ENCODE assay signal across 8 cellular contexts in genomic region chr13:110137677-110138008, GRCh38.
DNase-seq lines count a peak whose midpoint lies in the region; ATAC-seq, FAIRE-seq and TF ChIP-seq lines count a peak whose summit lies in the region.

No MANE protein-coding gene starts in this region.

- H3K9me3 Mint-ChIP-seq in HFFc6: 0 out of 2 replicates have a peak, but pooled peaks cover under 1% of the 10 kb centered on the region

- intact Hi-C loops in pancreas (cut with DNase I): no loop called here

- TF ChIP-seq POLR2A in gastroesophageal sphincter (IDR thresholded peaks at IDR 0.05): no peak

- no peaks in the 10 kb centered on the region for H3K36me3 ChIP-seq in gastroesophageal sphincter
- H3K36me3 ChIP-seq in pancreas: no peaks in the 10 kb centered on the region

- peak overlapping the region; percentile 75 for H3K27ac Mint-ChIP-seq in HFFc6

- no peaks in the 10 kb centered on the region for H3K9me3 ChIP-seq in gastroesophageal sphincter
- H3K9me3 ChIP-seq in pancreas: no peaks in the 10 kb centered on the region

- TF ChIP-seq CTCF in HFFc6 (IDR thresholded peaks at IDR 0.05) (no peak; the same call in 1 of the 2 replicates), gastroesophageal sphincter (IDR thresholded peaks at IDR 0.05) (peak in 3 of 4 experiments; percentile 30 to 58 (median 34)), pancreas (IDR thresholded peaks at IDR 0.05) (peak in 1 of 4 donors; percentile 17)

- peak; percentile 3 to 9 for DNase-seq in stimulated activated CD8-positive, alpha-beta memory T cell treated with anti-CD3 and anti-CD28 coated beads, Interleukin-7, amount 100 ng/mL, for 4 hours (ENCODE audit: low read depth in 2 of 2)
- no peak for DNase-seq in stimulated activated CD8-positive, alpha-beta memory T cell treated with anti-CD3 and anti-CD28 coated beads, Interleukin-4, amount 100 ng/mL, for 48 hours
- DNase-seq in HFFc6: no peak
- peak; percentile 61 for DNase-seq in NCI-H1092 (lab: John Stamatoyannopoulos, UW)
- DNase-seq in activated CD4-positive, alpha-beta T cell treated with anti-CD3 and anti-CD28 coated beads, Interleukin-2, amount 50 U/mL, for 48 hours: peak; percentile 13 to 23
- peak in 3 of 6 donors; percentile 37 to 59 (median 53) for DNase-seq in pancreas
- no peak for DNase-seq in cortex of kidney (lab: John Stamatoyannopoulos, UW)

- H3K4me3 ChIP-seq in gastroesophageal sphincter: peak overlapping the region; percentile 53 to 66
- peak overlapping the region; percentile 57 to 62 (median 60) for H3K4me3 ChIP-seq in pancreas

- 0% methylated on average over 8 of the region's 8 CpGs for WGBS in gastroesophageal sphincter (ENCODE audit: low coverage in 1 of 2), 2 donors
- 0% methylated on average over 8 of the region's 8 CpGs for WGBS in pancreas, 2 donors

- TF ChIP-seq EP300 in gastroesophageal sphincter (IDR thresholded peaks at IDR 0.05): no peak

- FAIRE-seq in pancreas (lab: Jason Lieb, UNC): no peak

- H3K27ac ChIP-seq in gastroesophageal sphincter (peak overlapping the region; percentile 10 to 81 (median 73)), pancreas (peak overlapping the region; percentile 46 to 82 (median 76))

- peak overlapping the region; percentile 89 for H3K4me3 Mint-ChIP-seq in HFFc6

- H3K27me3 ChIP-seq in gastroesophageal sphincter: no peaks in the 10 kb centered on the region
- H3K27me3 ChIP-seq in pancreas: no peaks in the 10 kb centered on the region

- ATAC-seq in gastroesophageal sphincter (peak; percentile 38), pancreas (peak; percentile 70 to 87 (median 84))

- peaks cover 9% of the 10 kb centered on the region for H3K4me1 Mint-ChIP-seq in HFFc6 (ENCODE audit: low read depth)

- H3K4me1 ChIP-seq in gastroesophageal sphincter (peaks cover 0 to 24% (median 0%) of the 10 kb centered on the region in 3 donors), pancreas (no peaks in the 10 kb centered on the region)

- peaks cover 8% of the 10 kb centered on the region for H3K36me3 Mint-ChIP-seq in HFFc6 (ENCODE audit: low read depth)

- H3K27me3 Mint-ChIP-seq in HFFc6 (ENCODE audit: insufficient read depth): no peaks in the 10 kb centered on the region

Comparison
In these comparisons a context has a peak if more than half of its experiments do, and no peak if none do; other contexts are left out.
1. DNase-seq: peak in stimulated activated CD8-positive, alpha-beta memory T cell treated with anti-CD3 and anti-CD28 coated beads, Interleukin-7, amount 100 ng/mL, for 4 hours (2 of 2), NCI-H1092 (single experiment) and activated CD4-positive, alpha-beta T cell treated with anti-CD3 and anti-CD28 coated beads, Interleukin-2, amount 50 U/mL, for 48 hours (2 of 2); none in stimulated activated CD8-positive, alpha-beta memory T cell treated with anti-CD3 and anti-CD28 coated beads, Interleukin-4, amount 100 ng/mL, for 48 hours (single experiment), HFFc6 (single experiment) and cortex of kidney (single experiment).